8 cellular contexts compared by ENCODE assay signal in genomic region chr10:89086801-89087513, GRCh38.
DNase-seq lines count a peak whose midpoint lies in the region; ATAC-seq lines count a peak whose summit lies in the region.

No MANE protein-coding gene starts in this region.

- H3K9me3 ChIP-seq in stomach smooth muscle (ENCODE audit: control insufficient read depth in 2 of 2, low read length in 2 of 2), result no peaks in the 10 kb centered on the region

- H3K4me1 Mint-ChIP-seq in activated T-cell treated with anti-CD3 and anti-CD28 coated beads, Interleukin-2, amount 50 U/mL, for 24 hours (ENCODE audit: low read depth), result peaks cover 21% of the 10 kb centered on the region

- H3K27me3 ChIP-seq in stomach smooth muscle (ENCODE audit: control insufficient read depth in 1 of 2, insufficient read depth in 2 of 2, low read length in 2 of 2), result no peaks in the 10 kb centered on the region

- no peak overlapping the region for H3K27ac Mint-ChIP-seq in activated T-cell treated with anti-CD3 and anti-CD28 coated beads, Interleukin-2, amount 50 U/mL, for 24 hours

- ATAC-seq in GM21529 (IDR thresholded peaks at IDR 0.05; ENCODE audit: unreplicated experiment), result no peak

- no peaks in the 10 kb centered on the region for H3K36me3 ChIP-seq in stomach smooth muscle (ENCODE audit: control insufficient read depth in 2 of 2, insufficient read depth in 2 of 2, low read length in 2 of 2)

- no peak overlapping the region for H3K4me3 Mint-ChIP-seq in activated T-cell treated with anti-CD3 and anti-CD28 coated beads, Interleukin-2, amount 50 U/mL, for 24 hours

- DNase-seq in activated T-cell treated with anti-CD3 and anti-CD28 coated beads for 48 hours (ENCODE audit: low read depth), result peak; percentile 6
- DNase-seq in activated T-cell treated with anti-CD3 and anti-CD28 coated beads for 4 hours, result no peak
- peak; percentile 37 for DNase-seq in activated T-cell treated with anti-CD3 and anti-CD28 coated beads, Interleukin-2, amount 50 U/mL, for 24 hours
- DNase-seq in hepatic stellate cell (ENCODE audit: low spot score), result peak; percentile 59
- DNase-seq in KG1 (lab: John Stamatoyannopoulos, UW), result no peak
- DNase-seq in DMS79 (lab: John Stamatoyannopoulos, UW), result no peak

- H3K36me3 Mint-ChIP-seq in activated T-cell treated with anti-CD3 and anti-CD28 coated beads, Interleukin-2, amount 50 U/mL, for 24 hours (ENCODE audit: low read depth), result no peaks in the 10 kb centered on the region

- peak overlapping the region; percentile 38 for H3K27ac ChIP-seq in stomach smooth muscle (ENCODE audit: low read length)

- peak overlapping the region in 1 of 2 donors; percentile 9 for H3K4me3 ChIP-seq in stomach smooth muscle (ENCODE audit: low read length in 2 of 2)

- no peaks in the 10 kb centered on the region for H3K4me1 ChIP-seq in stomach smooth muscle (ENCODE audit: control insufficient read depth, insufficient read depth, low read length)

- H3K27me3 Mint-ChIP-seq in activated T-cell treated with anti-CD3 and anti-CD28 coated beads, Interleukin-2, amount 50 U/mL, for 24 hours, result peaks cover 5% of the 10 kb centered on the region

- H3K9me3 Mint-ChIP-seq in activated T-cell treated with anti-CD3 and anti-CD28 coated beads, Interleukin-2, amount 50 U/mL, for 24 hours, result no peaks in the 10 kb centered on the region

- peak overlapping the region in 1 of 2 donors; percentile 30 for H3K9ac ChIP-seq in stomach smooth muscle (ENCODE audit: low read length in 2 of 2)

Comparison
In these comparisons a context has a peak if more than half of its experiments do, and no peak if none do; other contexts are left out.
1. DNase-seq: peak in activated T-cell treated with anti-CD3 and anti-CD28 coated beads for 48 hours (single experiment), activated T-cell treated with anti-CD3 and anti-CD28 coated beads, Interleukin-2, amount 50 U/mL, for 24 hours (single experiment) and hepatic stellate cell (single experiment); none in activated T-cell treated with anti-CD3 and anti-CD28 coated beads for 4 hours (single experiment), KG1 (single experiment) and DMS79 (single experiment).